Comparison of ENCODE assay signal across 9 cellular contexts in genomic region chr6:170086639-170087420, GRCh38.
A peak's percentile ranks its signal among the peaks of the same experiment; 100 is the strongest.
DNase-seq lines count a peak whose midpoint lies in the region; ATAC-seq, FAIRE-seq and TF ChIP-seq lines count a peak whose summit lies in the region.
"Had no signal": no experiment of that assay in that cellular context is flagged by ENCODE, and none has a peak within 500 bp of the region (broad histone marks: within the 10 kb centered on the region; RNA-seq: fewer than 3 reads in every experiment).

No MANE protein-coding gene starts in this region.

- H3K56ac ChIP-seq in mesendoderm (ENCODE audit: low read length), result no peak overlapping the region

- H2BK15ac ChIP-seq in mesendoderm (replicated peaks; ENCODE audit: low read depth), result no peak overlapping the region

- no peak for TF ChIP-seq POLR2A in GM12891 (IDR thresholded peaks at IDR 0.05; ENCODE audit: low read depth, low read length)

- H3K36me3 ChIP-seq in rectal smooth muscle tissue (ENCODE audit: control insufficient read depth, insufficient read depth, low read length), result no peaks in the 10 kb centered on the region
- no peaks in the 10 kb centered on the region for H3K36me3 ChIP-seq in mesendoderm (ENCODE audit: control insufficient read depth, insufficient read depth, low read length)

- no CpG with 5 or more reads among the region's 49 CpGs for WGBS in mesendoderm (ENCODE audit: extremely low coverage, insufficient coverage, low lambda C conversion rate)

- no peak overlapping the region for H4K5ac ChIP-seq in mesendoderm (ENCODE audit: low read length)

- CTCF ChIA-PET in activated CD8-positive, alpha-beta memory T cell treated with anti-CD3 and anti-CD28 coated beads, Interleukin-2, amount 10 ng/mL, durations not matched to agents 7 days and 5 days (lab: Charles Lee), result no interaction called here

- H3K4me3 ChIP-seq in rectal smooth muscle tissue (ENCODE audit: low read length) (no peak overlapping the region), mesendoderm (ENCODE audit: low read length) (no peak overlapping the region)

- H2BK5ac ChIP-seq in mesendoderm (ENCODE audit: low read length), result no peak overlapping the region

- H3K27ac ChIP-seq in rectal smooth muscle tissue (ENCODE audit: low read depth, low read length) (peak overlapping the region; percentile 51), mesendoderm (ENCODE audit: low read depth, low read length) (no peak overlapping the region)

- in situ Hi-C loops in KBM-7 (cut with MboI; ENCODE audit: low pct_unique_long_range_greater_than_20kb, low sequenced_read_pairs), result no loop called here

- peaks cover 3% of the 10 kb centered on the region for H3K27me3 Mint-ChIP-seq in activated CD8-positive, alpha-beta memory T cell treated with anti-CD3 and anti-CD28 coated beads, Interleukin-2, amount 10 ng/mL, durations not matched to agents 7 days and 5 days

- H3K4me1 Mint-ChIP-seq in activated CD8-positive, alpha-beta memory T cell treated with anti-CD3 and anti-CD28 coated beads, Interleukin-2, amount 10 ng/mL, durations not matched to agents 7 days and 5 days, result peaks cover 53% of the 10 kb centered on the region

- no peak overlapping the region for H3K18ac ChIP-seq in mesendoderm (ENCODE audit: low read length)

- H3K4me1 ChIP-seq in rectal smooth muscle tissue (ENCODE audit: control insufficient read depth, insufficient read depth, low read length) (no peaks in the 10 kb centered on the region), mesendoderm (ENCODE audit: control insufficient read depth, low read depth, low read length) (peaks cover 1% of the 10 kb centered on the region)

- no peak overlapping the region for H4K8ac ChIP-seq in mesendoderm (ENCODE audit: low read depth, low read length)

- no peaks in the 10 kb centered on the region for H3K9me3 Mint-ChIP-seq in activated CD8-positive, alpha-beta memory T cell treated with anti-CD3 and anti-CD28 coated beads, Interleukin-2, amount 10 ng/mL, durations not matched to agents 7 days and 5 days (ENCODE audit: low read depth)

- peak overlapping the region; percentile 76 for H3K27ac Mint-ChIP-seq in activated CD8-positive, alpha-beta memory T cell treated with anti-CD3 and anti-CD28 coated beads, Interleukin-2, amount 10 ng/mL, durations not matched to agents 7 days and 5 days

- no peak overlapping the region for H2AK5ac ChIP-seq in mesendoderm (ENCODE audit: low read length)

- DNase-seq in GM12891 (ENCODE audit: insufficient read length, low spot score) (no peak), cardiac septum (ENCODE audit: low spot score) (peak; percentile 70), KBM-7 (no peak), SIG-M5 (lab: John Stamatoyannopoulos, UW) (no peak), mesendoderm (no peak)
- DNase-seq in activated CD8-positive, alpha-beta memory T cell treated with anti-CD3 and anti-CD28 coated beads, Interleukin-2, amount 10 ng/mL, durations not matched to agents 7 days and 5 days, result peak; percentile 38
- DNase-seq: NCI-H2029 treated with DMSO at 0.1 percent for 48 hours had no signal

- FAIRE-seq in GM12891 (lab: Jason Lieb, UNC), result peak; percentile 72

- no peak overlapping the region for H3K4me3 Mint-ChIP-seq in activated CD8-positive, alpha-beta memory T cell treated with anti-CD3 and anti-CD28 coated beads, Interleukin-2, amount 10 ng/mL, durations not matched to agents 7 days and 5 days

- H3K27me3 ChIP-seq in rectal smooth muscle tissue (ENCODE audit: control insufficient read depth, insufficient read depth, low read length) (no peaks in the 10 kb centered on the region), mesendoderm (ENCODE audit: insufficient read depth, low read length, poor library complexity) (no peaks in the 10 kb centered on the region)

- no peak overlapping the region for H2BK120ac ChIP-seq in mesendoderm (ENCODE audit: low read depth, low read length)

- no peak overlapping the region for H3K9ac ChIP-seq in rectal smooth muscle tissue (ENCODE audit: low read length)
- H3K9ac ChIP-seq in mesendoderm (ENCODE audit: low read length), result no peak overlapping the region

- H3K23ac ChIP-seq in mesendoderm (ENCODE audit: low read length), result no peak overlapping the region

- no peak overlapping the region for H3K4me2 ChIP-seq in mesendoderm (ENCODE audit: low read length)

- ATAC-seq in activated CD8-positive, alpha-beta memory T cell treated with anti-CD3 and anti-CD28 coated beads, Interleukin-2, amount 10 ng/mL, durations not matched to agents 7 days and 5 days, result no peak
- no peak for ATAC-seq in HG03520 (IDR thresholded peaks at IDR 0.05; ENCODE audit: unreplicated experiment)

- H3K79me1 ChIP-seq in mesendoderm (ENCODE audit: low read length), result no peaks in the 10 kb centered on the region

- H3K79me2 ChIP-seq in mesendoderm (ENCODE audit: control insufficient read depth, insufficient read depth, low read length), result no peaks in the 10 kb centered on the region

- intact Hi-C loops in cardiac septum (cut with DNase I), result no loop called here

- H3K36me3 Mint-ChIP-seq in activated CD8-positive, alpha-beta memory T cell treated with anti-CD3 and anti-CD28 coated beads, Interleukin-2, amount 10 ng/mL, durations not matched to agents 7 days and 5 days, result peaks cover 2% of the 10 kb centered on the region

- H3K4ac ChIP-seq in mesendoderm (ENCODE audit: low read depth, low read length), result no peak overlapping the region

TF ChIP-seq in GM12891, 5 proteins besides CTCF, POLR2A, EP300 and RAD21:
- no peak for TF ChIP-seq SPI1 (IDR thresholded peaks at IDR 0.05; ENCODE audit: low read depth, low read length)
- no peak for TF ChIP-seq TAF1 (IDR thresholded peaks at IDR 0.05; ENCODE audit: low read depth, low read length)
- TF ChIP-seq POU2F2 (IDR thresholded peaks at IDR 0.05; ENCODE audit: low read depth, low read length), result no peak
- TF ChIP-seq PAX5 (IDR thresholded peaks at IDR 0.05; ENCODE audit: insufficient read depth, low read length, severe bottlenecking), result no peak
- TF ChIP-seq POLR2AphosphoS5 (IDR thresholded peaks at IDR 0.05; ENCODE audit: low read depth, low read length), result no peak

Comparison
In these comparisons a context has a peak if more than half of its experiments do, and no peak if none do; other contexts are left out.
1. DNase-seq: peak in activated CD8-positive, alpha-beta memory T cell treated with anti-CD3 and anti-CD28 coated beads, Interleukin-2, amount 10 ng/mL, durations not matched to agents 7 days and 5 days (single experiment) and cardiac septum (single experiment); none in GM12891 (single experiment), KBM-7 (single experiment), SIG-M5 (single experiment) and mesendoderm (single experiment).